Comparison of ENCODE assay signal across 1 cellular context in genomic region chr5:135016926-135017325, GRCh38.
TF ChIP-seq lines count a peak whose summit lies in the region.

No MANE protein-coding gene starts in this region.

TF ChIP-seq in H1, 55 proteins besides CTCF, POLR2A, EP300 and RAD21:
- no peak for TF ChIP-seq E2F6 (IDR thresholded peaks at IDR 0.05)
- TF ChIP-seq CTBP2 (IDR thresholded peaks at IDR 0.05; ENCODE audit: borderline replicate concordance, insufficient read depth, insufficient read length, low read length) = no peak
- TF ChIP-seq PHF8 (conservative IDR thresholded peaks at IDR 0.05; ENCODE audit: low read depth, low read length) = no peak
- TF ChIP-seq CEBPB (IDR thresholded peaks at IDR 0.05; ENCODE audit: low read depth, low read length) = no peak
- TF ChIP-seq MAX (IDR thresholded peaks at IDR 0.05) = 0 out of 2 replicates have a peak, but pooled peaks have one; percentile 41
- TF ChIP-seq RBBP5 (IDR thresholded peaks at IDR 0.05; ENCODE audit: borderline replicate concordance, low read depth, low read length) = no peak
- TF ChIP-seq SP1 (IDR thresholded peaks at IDR 0.05; ENCODE audit: low read depth, low read length) = no peak
- TF ChIP-seq EGR1 (IDR thresholded peaks at IDR 0.05; ENCODE audit: borderline replicate concordance, low read depth, low read length) = no peak
